ENCODE assay signal across 19 cellular contexts in genomic region chr3:24460974-24461373, GRCh38. TPM values are rescaled to one million over a fixed set of nuclear protein-coding genes. Genes with fewer than 3 reads are reported as not detected.
"Had no signal": no experiment of that assay in that cellular context is flagged by ENCODE, and none has a peak within 500 bp of the region (broad histone marks: within the 10 kb centered on the region; RNA-seq: fewer than 3 reads in every experiment).

No MANE protein-coding gene starts in this region.

- H3K9me3 Mint-ChIP-seq: activated T-helper 1 cell treated with anti-CD3 and anti-CD28 coated beads, Interleukin-12 subunit alpha, Interleukin-12 subunit beta, Interleukin-2, Interleukin-4 antibody, amounts not matched to agents 30 ng/mL and 10 ng/mL and 1 ng/mL, durations not matched to agents 14 hours and 24 hours and 36 hours had no signal

- H3K4me1 ChIP-seq: prostate gland, thyroid gland had no signal

- H3K4me3 Mint-ChIP-seq: activated naive CD8-positive, alpha-beta T cell treated with anti-CD3 and anti-CD28 coated beads for 36 hours; activated T-helper 1 cell treated with anti-CD3 and anti-CD28 coated beads, Interleukin-12 subunit alpha, Interleukin-12 subunit beta, Interleukin-2, Interleukin-4 antibody, amounts not matched to agents 30 ng/mL and 10 ng/mL and 1 ng/mL, durations not matched to agents 14 hours and 24 hours and 36 hours; immature natural killer cell; natural killer cell treated with Interleukin-12 subunit alpha and Interleukin-12 subunit beta and Interleukin-15 and Interleukin-18, amount 100 ng/mL, for 72 hours had no signal

- H3K4me3 ChIP-seq: prostate gland, sigmoid colon, stomach, thyroid gland had no signal

- DNase-seq: activated CD4-positive, CD25-positive, alpha-beta regulatory T cell treated with anti-CD3 and anti-CD28 coated beads, Interleukin-2, amount 50 U/mL, for 72 hours; activated naive CD8-positive, alpha-beta T cell treated with anti-CD3 and anti-CD28 coated beads for 36 hours; erythroblast; glutamatergic neuron; immature natural killer cell; left cardiac atrium; mesendoderm; sigmoid colon; stimulated activated CD4-positive, alpha-beta T cell treated with anti-CD3 and anti-CD28 coated beads, Interleukin-1b, Interleukin-23, amount 100 ng/mL, for 48 hours; stomach; T-helper 1 cell; T1000; thyroid gland had no signal

- ATAC-seq: natural killer cell treated with Interleukin-12 subunit alpha and Interleukin-12 subunit beta and Interleukin-15 and Interleukin-18, amount 100 ng/mL, for 72 hours; SK-N-SH treated with all-trans-retinoic acid at 6 μM for 48 hours had no signal

- H3K9me3 ChIP-seq: prostate gland, sigmoid colon, stomach, thyroid gland had no signal

- H3K27ac ChIP-seq: prostate gland, stomach, thyroid gland had no signal

- H3K27me3 ChIP-seq: sigmoid colon, stomach, thyroid gland had no signal

- H3K36me3 ChIP-seq: prostate gland, sigmoid colon, stomach, thyroid gland had no signal

- H3K36me3 Mint-ChIP-seq: activated naive CD8-positive, alpha-beta T cell treated with anti-CD3 and anti-CD28 coated beads for 36 hours; natural killer cell treated with Interleukin-12 subunit alpha and Interleukin-12 subunit beta and Interleukin-15 and Interleukin-18, amount 100 ng/mL, for 72 hours had no signal

- FAIRE-seq: urothelium cell line had no signal

- H3K4me1 Mint-ChIP-seq: activated naive CD8-positive, alpha-beta T cell treated with anti-CD3 and anti-CD28 coated beads for 36 hours; immature natural killer cell had no signal

- H3K27ac Mint-ChIP-seq: activated naive CD8-positive, alpha-beta T cell treated with anti-CD3 and anti-CD28 coated beads for 36 hours; activated T-helper 1 cell treated with anti-CD3 and anti-CD28 coated beads, Interleukin-12 subunit alpha, Interleukin-12 subunit beta, Interleukin-2, Interleukin-4 antibody, amounts not matched to agents 30 ng/mL and 10 ng/mL and 1 ng/mL, durations not matched to agents 14 hours and 24 hours and 36 hours; immature natural killer cell; natural killer cell treated with Interleukin-12 subunit alpha and Interleukin-12 subunit beta and Interleukin-15 and Interleukin-18, amount 100 ng/mL, for 72 hours had no signal

- H3K27me3 Mint-ChIP-seq: activated naive CD8-positive, alpha-beta T cell treated with anti-CD3 and anti-CD28 coated beads for 36 hours; natural killer cell treated with Interleukin-12 subunit alpha and Interleukin-12 subunit beta and Interleukin-15 and Interleukin-18, amount 100 ng/mL, for 72 hours had no signal

RNA-seq across cellular contexts. Expression of gene THRB, which starts 33.7 kb away (rescaled TPM):
- total RNA-seq: activated CD8-positive, alpha-beta memory T cell treated with anti-CD3 and anti-CD28 coated beads for 36 hours; activated naive CD8-positive, alpha-beta T cell treated with anti-CD3 and anti-CD28 coated beads for 36 hours; activated T-helper 1 cell treated with anti-CD3 and anti-CD28 coated beads, Interleukin-12 subunit alpha, Interleukin-12 subunit beta, Interleukin-2, Interleukin-4 antibody, amounts not matched to agents 30 ng/mL and 10 ng/mL and 1 ng/mL, durations not matched to agents 14 hours and 24 hours and 36 hours had no signal
- polyA plus RNA-seq: immature natural killer cell had no signal
